ENCODE assay signal across 8 cellular contexts in genomic region chr18:75211721-75212625, GRCh38. TPM values are rescaled to one million over a fixed set of nuclear protein-coding genes. Genes with fewer than 3 reads are reported as not detected.
DNase-seq lines count a peak whose midpoint lies in the region; ATAC-seq and TF ChIP-seq lines count a peak whose summit lies in the region.

No MANE protein-coding gene starts in this region.

- peak overlapping the region; percentile 91 for H3K27ac ChIP-seq in psoas muscle

- no peaks in the 10 kb centered on the region for H3K9me3 Mint-ChIP-seq in activated naive CD4-positive, alpha-beta T cell treated with anti-CD3 and anti-CD28 coated beads for 36 hours

- no peaks in the 10 kb centered on the region for H3K27me3 ChIP-seq in psoas muscle (ENCODE audit: insufficient read depth in 3 of 3, low read length in 2 of 3)

- no peaks in the 10 kb centered on the region for H3K27me3 Mint-ChIP-seq in activated naive CD4-positive, alpha-beta T cell treated with anti-CD3 and anti-CD28 coated beads for 36 hours (ENCODE audit: low read depth)

- no peak for TF ChIP-seq POLR2A in NB4 (IDR thresholded peaks at IDR 0.05; ENCODE audit: extremely low read depth, insufficient read length)

- peak overlapping the region; percentile 78 for H3K27ac Mint-ChIP-seq in activated naive CD4-positive, alpha-beta T cell treated with anti-CD3 and anti-CD28 coated beads for 36 hours

- peaks cover 8% of the 10 kb centered on the region for H3K36me3 Mint-ChIP-seq in activated naive CD4-positive, alpha-beta T cell treated with anti-CD3 and anti-CD28 coated beads for 36 hours (ENCODE audit: low read depth)

- H3K4me3 ChIP-seq in NB4 (ENCODE audit: low read depth, low read length) (peak overlapping the region; percentile 61), psoas muscle (peak overlapping the region; percentile 91)

- ATAC-seq in left cardiac atrium: no peak
- peak in 2 of 4 donors; percentile 3 to 4 for ATAC-seq in psoas muscle
- ATAC-seq in GM21825 (IDR thresholded peaks at IDR 0.05; ENCODE audit: unreplicated experiment): no peak

- no peaks in the 10 kb centered on the region for H3K36me3 ChIP-seq in psoas muscle (ENCODE audit: insufficient read depth in 1 of 2, low read depth in 1 of 2)

- 0 to 2% (median 1%) methylated on average over 29 to 82 of the region's 82 CpGs for WGBS in psoas muscle, 3 donors

- TF ChIP-seq CTCF in NB4 (IDR thresholded peaks at IDR 0.05; ENCODE audit: low read depth, low read length): no peak
- no peak for TF ChIP-seq CTCF in psoas muscle (IDR thresholded peaks at IDR 0.05)

- CTCF ChIA-PET in activated naive CD4-positive, alpha-beta T cell treated with anti-CD3 and anti-CD28 coated beads for 36 hours (lab: Charles Lee): interaction anchor here (0.7 to 2.9 kb wide), 5 partner anchors 13 to 192 kb away, joined by 3 to 7 read pairs (median 4); no protein-coding TSS in a partner anchor

- DNase-seq in NCI-H2081 (lab: John Stamatoyannopoulos, UW) (peak; percentile 13 to 47), NCI-H2081 treated with DMSO at 0.1 percent for 48 hours (lab: John Stamatoyannopoulos, UW) (no peak), NB4 (ENCODE audit: low read depth) (peak; percentile 76), left cardiac atrium (peak; percentile 51), psoas muscle (peak; percentile 43 to 73), cerebellar nuclear complex (lab: John Stamatoyannopoulos, UW) (no peak)
- DNase-seq in activated naive CD4-positive, alpha-beta T cell treated with anti-CD3 and anti-CD28 coated beads for 36 hours: peak; percentile 51

- peaks cover 58% of the 10 kb centered on the region for H3K4me1 ChIP-seq in psoas muscle

- intact Hi-C loops in activated naive CD4-positive, alpha-beta T cell treated with anti-CD3 and anti-CD28 coated beads for 36 hours (cut with micrococcal nuclease): loop anchor here (2.0 to 10.0 kb wide), 5 partner anchors 15 to 1893 kb away; no protein-coding TSS in a partner anchor
- intact Hi-C loops in left cardiac atrium (cut with DNase I) (loop anchor here in 1 of 2 donors (5.0 kb wide), 1 partner anchor 40 kb away; no protein-coding TSS in a partner anchor), psoas muscle (cut with DNase I) (loop anchor here in 1 of 2 donors (2.0 to 5.0 kb wide), 2 partner anchors 13 to 35 kb away; no protein-coding TSS in a partner anchor)

- H3K4me3 Mint-ChIP-seq in activated naive CD4-positive, alpha-beta T cell treated with anti-CD3 and anti-CD28 coated beads for 36 hours: peak overlapping the region; percentile 67

- peaks cover 55% of the 10 kb centered on the region for H3K4me1 Mint-ChIP-seq in activated naive CD4-positive, alpha-beta T cell treated with anti-CD3 and anti-CD28 coated beads for 36 hours (ENCODE audit: low read depth)

- no peaks in the 10 kb centered on the region for H3K9me3 ChIP-seq in psoas muscle

RNA-seq across cellular contexts. Expression of gene TSHZ1, which starts 1.4 kb away (rescaled TPM):
- total RNA-seq in activated naive CD4-positive, alpha-beta T cell treated with anti-CD3 and anti-CD28 coated beads for 36 hours: 10 to 100 TPM; 13.8 to 14.3 TPM
- 10 to 100 TPM; 14.0 to 22.6 TPM for total RNA-seq in left cardiac atrium
- total RNA-seq in psoas muscle: 1 to 10 TPM; 7.8 to 9.9 (median 9.8) TPM
- 10 to 100 TPM in 1 of 3 donors, 1 to 10 TPM in 2; 2.0 to 10.5 (median 3.2) TPM for polyA plus RNA-seq in psoas muscle

RNA-seq across cellular contexts. Expression of gene PTGR3, which starts 3.0 kb away (rescaled TPM):
- total RNA-seq in activated naive CD4-positive, alpha-beta T cell treated with anti-CD3 and anti-CD28 coated beads for 36 hours: 10 to 100 TPM; 28.4 to 33.0 TPM
- total RNA-seq in left cardiac atrium (10 to 100 TPM; 33.8 to 51.1 TPM), psoas muscle (10 to 100 TPM; 29.0 to 66.4 (median 52.8) TPM)
- 10 to 100 TPM; 20.6 to 31.7 (median 23.6) TPM for polyA plus RNA-seq in psoas muscle

Comparison
In these comparisons a context has a peak if more than half of its experiments do, and no peak if none do; other contexts are left out.
1. DNase-seq: peak in NCI-H2081 (2 of 2), NB4 (single experiment), activated naive CD4-positive, alpha-beta T cell treated with anti-CD3 and anti-CD28 coated beads for 36 hours (single experiment), left cardiac atrium (single experiment) and psoas muscle (2 of 2); none in NCI-H2081 treated with DMSO at 0.1 percent for 48 hours (single experiment) and cerebellar nuclear complex (0 of 2).